1 cellular context compared by ENCODE assay signal in genomic region chr7:103857435-103857834, GRCh38.
TF ChIP-seq lines count a peak whose summit lies in the region.

No MANE protein-coding gene starts in this region.

TF ChIP-seq in HCT116, 20 proteins besides CTCF, POLR2A, EP300 and RAD21 (continued from another document):
- TF ChIP-seq FOSL1 (IDR thresholded peaks at IDR 0.05; ENCODE audit: low read depth) (no peak), CBX3 (IDR thresholded peaks at IDR 0.05; ENCODE audit: low read depth) (no peak), CEBPB (IDR thresholded peaks at IDR 0.05; ENCODE audit: low read depth) (no peak), EGR1 (IDR thresholded peaks at IDR 0.05; ENCODE audit: low read depth) (no peak), EZH2phosphoT487 (IDR thresholded peaks at IDR 0.05; ENCODE audit: borderline replicate concordance) (no peak), JUND (IDR thresholded peaks at IDR 0.05) (no peak), ZNF274 (IDR thresholded peaks at IDR 0.05; ENCODE audit: low read depth, low read length) (no peak), SRF (IDR thresholded peaks at IDR 0.05; ENCODE audit: low read depth) (no peak), SP1 (IDR thresholded peaks at IDR 0.05; ENCODE audit: low read depth) (no peak), ELF1 (IDR thresholded peaks at IDR 0.05; ENCODE audit: borderline replicate concordance, low read depth) (no peak), POLR2AphosphoS5 (IDR thresholded peaks at IDR 0.05; ENCODE audit: low read depth, low read length) (no peak), EZH2 (IDR thresholded peaks at IDR 0.05) (no peak), YY1 (IDR thresholded peaks at IDR 0.05; ENCODE audit: extremely low read depth, insufficient replicate concordance, low read depth, low read length) (no peak), ZFX (IDR thresholded peaks at IDR 0.05) (no peak), TCF7L2 (IDR thresholded peaks at IDR 0.05; ENCODE audit: borderline replicate concordance, extremely low read depth, insufficient read depth, insufficient read length) (no peak)
- TF ChIP-seq, protein P1, sequence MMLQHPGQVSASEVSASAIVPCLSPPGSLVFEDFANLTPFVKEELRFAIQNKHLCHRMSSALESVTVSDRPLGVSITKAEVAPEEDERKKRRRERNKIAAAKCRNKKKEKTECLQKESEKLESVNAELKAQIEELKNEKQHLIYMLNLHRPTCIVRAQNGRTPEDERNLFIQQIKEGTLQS (IDR thresholded peaks at IDR 0.05) = no peak
- TF ChIP-seq, protein P2, sequence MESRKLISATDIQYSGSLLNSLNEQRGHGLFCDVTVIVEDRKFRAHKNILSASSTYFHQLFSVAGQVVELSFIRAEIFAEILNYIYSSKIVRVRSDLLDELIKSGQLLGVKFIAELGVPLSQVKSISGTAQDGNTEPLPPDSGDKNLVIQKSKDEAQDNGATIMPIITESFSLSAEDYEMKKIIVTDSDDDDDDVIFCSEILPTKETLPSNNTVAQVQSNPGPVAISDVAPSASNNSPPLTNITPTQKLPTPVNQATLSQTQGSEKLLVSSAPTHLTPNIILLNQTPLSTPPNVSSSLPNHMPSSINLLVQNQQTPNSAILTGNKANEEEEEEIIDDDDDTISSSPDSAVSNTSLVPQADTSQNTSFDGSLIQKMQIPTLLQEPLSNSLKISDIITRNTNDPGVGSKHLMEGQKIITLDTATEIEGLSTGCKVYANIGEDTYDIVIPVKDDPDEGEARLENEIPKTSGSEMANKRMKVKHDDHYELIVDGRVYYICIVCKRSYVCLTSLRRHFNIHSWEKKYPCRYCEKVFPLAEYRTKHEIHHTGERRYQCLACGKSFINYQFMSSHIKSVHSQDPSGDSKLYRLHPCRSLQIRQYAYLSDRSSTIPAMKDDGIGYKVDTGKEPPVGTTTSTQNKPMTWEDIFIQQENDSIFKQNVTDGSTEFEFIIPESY (IDR thresholded peaks at IDR 0.05; ENCODE audit: extremely low read depth, insufficient replicate concordance, low read length) = no peak
